In genomic region chr11:133834399-133835257, GRCh38 we compare ENCODE assay signal across 15 cellular contexts. TPM values are rescaled to one million over a fixed set of nuclear protein-coding genes. Genes with fewer than 3 reads are reported as not detected.
DNase-seq lines count a peak whose midpoint lies in the region; ATAC-seq and TF ChIP-seq lines count a peak whose summit lies in the region.
"Had no signal": no experiment of that assay in that cellular context is flagged by ENCODE, and none has a peak within 500 bp of the region (broad histone marks: within the 10 kb centered on the region; RNA-seq: fewer than 3 reads in every experiment).

No MANE protein-coding gene starts in this region.

- H3K4me1 ChIP-seq in DND-41 (ENCODE audit: insufficient read depth, low read length) (no peaks in the 10 kb centered on the region), osteoblast (ENCODE audit: insufficient read depth, low read length) (no peaks in the 10 kb centered on the region)
- H3K4me1 ChIP-seq: BE2C, parathyroid adenoma had no signal

- no peaks in the 10 kb centered on the region for H3K9me3 Mint-ChIP-seq in activated naive CD8-positive, alpha-beta T cell treated with anti-CD3 and anti-CD28 coated beads, Interleukin-2, amount 50 U/mL, for 24 hours
- H3K9me3 Mint-ChIP-seq: IgD-negative memory B cell had no signal

- H3K4me3 Mint-ChIP-seq in activated naive CD8-positive, alpha-beta T cell treated with anti-CD3 and anti-CD28 coated beads, Interleukin-2, amount 50 U/mL, for 24 hours = no peak overlapping the region

- H3K27me3 ChIP-seq in DND-41 (ENCODE audit: insufficient read depth, low read length, poor library complexity) (no peaks in the 10 kb centered on the region), osteoblast (ENCODE audit: insufficient read depth, low read length) (no peaks in the 10 kb centered on the region)
- H3K27me3 ChIP-seq: BE2C had no signal

- H3K4me2 ChIP-seq in DND-41 (ENCODE audit: insufficient read depth, low read length) (no peak overlapping the region), osteoblast (ENCODE audit: insufficient read depth, low read length) (no peak overlapping the region)

- H3K27ac Mint-ChIP-seq in activated naive CD8-positive, alpha-beta T cell treated with anti-CD3 and anti-CD28 coated beads, Interleukin-2, amount 50 U/mL, for 24 hours = no peak overlapping the region
- H3K27ac Mint-ChIP-seq: IgD-negative memory B cell had no signal

- no peak overlapping the region for H3K9ac ChIP-seq in DND-41 (ENCODE audit: low read depth, low read length)
- H3K9ac ChIP-seq: parathyroid adenoma had no signal

- H3K27ac ChIP-seq in DND-41 (ENCODE audit: low read length) (no peak overlapping the region), osteoblast (ENCODE audit: low read depth, low read length) (no peak overlapping the region)
- H3K27ac ChIP-seq: parathyroid adenoma, RWPE1, VCaP had no signal

- H3K36me3 ChIP-seq in DND-41 (ENCODE audit: insufficient read depth, low read length) = no peaks in the 10 kb centered on the region
- H3K36me3 ChIP-seq in osteoblast (ENCODE audit: insufficient read depth, low read length) = no peaks in the 10 kb centered on the region
- H3K36me3 ChIP-seq: BE2C had no signal

- H3K36me3 Mint-ChIP-seq in activated naive CD8-positive, alpha-beta T cell treated with anti-CD3 and anti-CD28 coated beads, Interleukin-2, amount 50 U/mL, for 24 hours (ENCODE audit: low read depth) = no peaks in the 10 kb centered on the region
- H3K36me3 Mint-ChIP-seq: IgD-negative memory B cell had no signal

- H4K20me1 ChIP-seq in DND-41 (ENCODE audit: insufficient read depth, low read length) (no peaks in the 10 kb centered on the region), osteoblast (ENCODE audit: insufficient read depth, low read length) (no peaks in the 10 kb centered on the region)

- H3K27me3 Mint-ChIP-seq in activated naive CD8-positive, alpha-beta T cell treated with anti-CD3 and anti-CD28 coated beads, Interleukin-2, amount 50 U/mL, for 24 hours = peaks cover 16% of the 10 kb centered on the region

- peak; percentile 42; the same call in 2 of the 3 replicates for ATAC-seq in DND-41 (ENCODE audit: insufficient read depth, low read depth)
- ATAC-seq in GM19395 (IDR thresholded peaks at IDR 0.05; ENCODE audit: unreplicated experiment) = peak; percentile 28
- peak; percentile 6 for ATAC-seq in HG02973 (IDR thresholded peaks at IDR 0.05; ENCODE audit: unreplicated experiment)
- peak; percentile 5 for ATAC-seq in activated naive CD8-positive, alpha-beta T cell treated with anti-CD3 and anti-CD28 coated beads, Interleukin-2, amount 50 U/mL, for 24 hours

- H3K4me3 ChIP-seq in DND-41 (ENCODE audit: low read depth in 1 of 2, low read length in 2 of 2) (no peak overlapping the region), osteoblast (ENCODE audit: insufficient read depth, low read length) (no peak overlapping the region)

- peaks cover 5% of the 10 kb centered on the region for H3K4me1 Mint-ChIP-seq in activated naive CD8-positive, alpha-beta T cell treated with anti-CD3 and anti-CD28 coated beads, Interleukin-2, amount 50 U/mL, for 24 hours

- no peak for TF ChIP-seq CTCF in DND-41 (IDR thresholded peaks at IDR 0.05; ENCODE audit: borderline replicate concordance, extremely low read depth, low read length, poor library complexity, severe bottlenecking)
- no peak for TF ChIP-seq CTCF in osteoblast (IDR thresholded peaks at IDR 0.05; ENCODE audit: extremely low read depth, low read depth, low read length)

- H3K79me2 ChIP-seq in DND-41 (ENCODE audit: insufficient read depth, low read length) = no peaks in the 10 kb centered on the region
- H3K79me2 ChIP-seq in osteoblast (ENCODE audit: insufficient read depth, low read length) = no peaks in the 10 kb centered on the region
- H3K79me2 ChIP-seq: parathyroid adenoma had no signal

- H2AFZ ChIP-seq in DND-41 (ENCODE audit: low read depth, low read length) (no peak overlapping the region), osteoblast (ENCODE audit: low read length) (no peak overlapping the region)
- H2AFZ ChIP-seq: parathyroid adenoma had no signal

- DNase-seq in DND-41 (no peak), cerebellum (ENCODE audit: low spot score) (no peak), T-helper 1 cell (no peak), osteoblast (ENCODE audit: insufficient read length, low spot score, missing footprints) (no peak), dermis blood vessel endothelial cell (no peak)
- no peak for DNase-seq in activated naive CD8-positive, alpha-beta T cell treated with anti-CD3 and anti-CD28 coated beads, Interleukin-2, amount 50 U/mL, for 24 hours
- DNase-seq: stimulated activated CD4-positive, alpha-beta T cell treated with anti-CD3 and anti-CD28 coated beads, Interleukin-4, amount 100 ng/mL, for 1 hour had no signal

- H3K9me3 ChIP-seq in DND-41 (ENCODE audit: insufficient read depth, low read length, severe bottlenecking) (no peaks in the 10 kb centered on the region), osteoblast (ENCODE audit: low read depth, low read length) (no peaks in the 10 kb centered on the region)
- H3K9me3 ChIP-seq: BE2C had no signal

RNA-seq across cellular contexts. Expression of gene SPATA19, which starts 10.7 kb away (rescaled TPM):
- total RNA-seq in cerebellum (not detected), osteoblast (not detected in 2 replicates), dermis blood vessel endothelial cell (not detected in 2 replicates)
- total RNA-seq: fibroblast of villous mesenchyme had no signal
